In genomic region chr17:2782030-2782429, GRCh38 we compare ENCODE assay signal across 22 cellular contexts. TPM values are rescaled to one million over a fixed set of nuclear protein-coding genes. Genes with fewer than 3 reads are reported as not detected.
DNase-seq lines count a peak whose midpoint lies in the region; ATAC-seq and TF ChIP-seq lines count a peak whose summit lies in the region.
"Had no signal": no experiment of that assay in that cellular context is flagged by ENCODE, and none has a peak within 500 bp of the region (broad histone marks: within the 10 kb centered on the region; RNA-seq: fewer than 3 reads in every experiment).

No MANE protein-coding gene starts in this region.

- ATAC-seq in GM19395 (IDR thresholded peaks at IDR 0.05; ENCODE audit: unreplicated experiment) (no peak), left colon (no peak)
- ATAC-seq: K562, left lobe of liver, right cardiac atrium had no signal

- TF ChIP-seq EP300 in SK-N-SH (IDR thresholded peaks at IDR 0.05; ENCODE audit: borderline replicate concordance in 1 of 2, low read depth in 1 of 2, low read length in 1 of 2), result no peak

- H3K4me3 ChIP-seq in AG04450 (ENCODE audit: low read depth, low read length), result no peak overlapping the region
- no peak overlapping the region for H3K4me3 ChIP-seq in HFF-Myc (replicated peaks; ENCODE audit: low read depth, low read length)
- H3K4me3 ChIP-seq in SK-N-SH (ENCODE audit: low read depth in 2 of 2, low read length in 1 of 2), result no peak overlapping the region
- H3K4me3 ChIP-seq: K562, uterus had no signal

- no peaks in the 10 kb centered on the region for H3K36me3 ChIP-seq in SK-N-SH (replicated peaks in 1 of 2; ENCODE audit: control insufficient read depth in 1 of 2, insufficient read depth in 2 of 2, low read length in 1 of 2)
- H3K36me3 ChIP-seq: uterus had no signal

- peaks cover 20% of the 10 kb centered on the region for H3K27me3 ChIP-seq in AG04450 (ENCODE audit: control insufficient read depth, insufficient read depth, low read length)
- peaks cover 4% of the 10 kb centered on the region; the same call in 1 of the 2 replicates for H3K27me3 ChIP-seq in SK-N-SH (ENCODE audit: insufficient read depth)

- H3K9me2 ChIP-seq in SK-N-SH, result no peaks in the 10 kb centered on the region

- WGBS in SK-N-SH (ENCODE audit: low lambda C conversion rate), result 45% methylated on average over 5 of the region's 5 CpGs

- no peaks in the 10 kb centered on the region for H3F3A ChIP-seq in SK-N-SH (replicated peaks; ENCODE audit: insufficient read depth)

- peaks cover 0 to 12% of the 10 kb centered on the region in 2 experiments; a peak in 1 of 4 replicates for H3K4me1 ChIP-seq in SK-N-SH (ENCODE audit: control insufficient read depth in 1 of 2, insufficient read depth in 2 of 2, low read depth in 1 of 2, low read length in 1 of 2)

- H3K4me2 ChIP-seq in SK-N-SH, result 0 out of 2 replicates have a peak overlapping the region, but pooled peaks have one; percentile 28

- no peak for TF ChIP-seq RAD21 in SK-N-SH (IDR thresholded peaks at IDR 0.05; ENCODE audit: low read length)

- POLR2A ChIA-PET in AG04450 (lab: Yijun Ruan, JAX) (no interaction called here), SK-N-SH (lab: Yijun Ruan, JAX) (no interaction called here), HEK293T (lab: Yijun Ruan, JAX) (no interaction called here)

- DNase-seq in AG04450 (ENCODE audit: low read depth, low spot score), result peak; percentile 15
- DNase-seq in HFF-Myc (ENCODE audit: extremely low read depth, low read depth), result peak; percentile 12
- DNase-seq in SK-N-SH, result no peak
- peak; percentile 91 for DNase-seq in islet precursor cell
- DNase-seq in HEK293T (ENCODE audit: extremely low spot score), result no peak
- no peak for DNase-seq in left colon
- DNase-seq in activated effector memory CD4-positive, alpha-beta T cell treated with anti-CD3 and anti-CD28 coated beads, Interleukin-2, amount 50 U/mL, for 16 hours, result no peak
- DNase-seq: activated B cell treated with CpG ODN at 0.5 μM for 24 hours; CD4-positive, CD25-positive, alpha-beta regulatory T cell; cerebellar nuclear complex; hypothalamus; NCI-H1105; NCI-H2107; NCI-H82; right cardiac atrium; uterus had no signal

- no peak overlapping the region for H2AFZ ChIP-seq in SK-N-SH (ENCODE audit: low read depth)

- H4K20me1 ChIP-seq in SK-N-SH (ENCODE audit: insufficient read depth), result no peaks in the 10 kb centered on the region

- no peaks in the 10 kb centered on the region for H3K79me2 ChIP-seq in SK-N-SH (ENCODE audit: insufficient read depth)

- H3K9me3 ChIP-seq in AG04450 (ENCODE audit: control insufficient read depth, insufficient read depth, low read length) (peaks cover 4% of the 10 kb centered on the region), SK-N-SH (no peaks in the 10 kb centered on the region)
- H3K9me3 ChIP-seq: uterus had no signal

- TF ChIP-seq CTCF in AG04450 (IDR thresholded peaks at IDR 0.05; ENCODE audit: low read depth, low read length) (no peak), HFF-Myc (IDR thresholded peaks at IDR 0.05; ENCODE audit: low read depth, low read length, missing control alignments) (no peak), SK-N-SH (IDR thresholded peaks at IDR 0.05) (no peak)

- intact Hi-C loops in left colon (cut with DNase I, micrococcal nuclease), result no loop called here

- no peak overlapping the region for H3K9ac ChIP-seq in SK-N-SH

- H3K27ac ChIP-seq in AG04450 (ENCODE audit: low read depth, low read length) (no peak overlapping the region), SK-N-SH (ENCODE audit: low read depth in 2 of 2, low read length in 1 of 2) (no peak overlapping the region)
- H3K27ac ChIP-seq: RWPE1, uterus had no signal

- CTCF ChIA-PET in AG04450 (lab: Charles Lee) (no interaction called here), SK-N-SH (lab: Yijun Ruan, JAX) (no interaction called here), HEK293T (lab: Yijun Ruan, JAX) (no interaction called here)

TF ChIP-seq in SK-N-SH, 30 proteins besides CTCF, POLR2A, EP300 and RAD21 (continues in another document):
- TF ChIP-seq, protein P1, sequence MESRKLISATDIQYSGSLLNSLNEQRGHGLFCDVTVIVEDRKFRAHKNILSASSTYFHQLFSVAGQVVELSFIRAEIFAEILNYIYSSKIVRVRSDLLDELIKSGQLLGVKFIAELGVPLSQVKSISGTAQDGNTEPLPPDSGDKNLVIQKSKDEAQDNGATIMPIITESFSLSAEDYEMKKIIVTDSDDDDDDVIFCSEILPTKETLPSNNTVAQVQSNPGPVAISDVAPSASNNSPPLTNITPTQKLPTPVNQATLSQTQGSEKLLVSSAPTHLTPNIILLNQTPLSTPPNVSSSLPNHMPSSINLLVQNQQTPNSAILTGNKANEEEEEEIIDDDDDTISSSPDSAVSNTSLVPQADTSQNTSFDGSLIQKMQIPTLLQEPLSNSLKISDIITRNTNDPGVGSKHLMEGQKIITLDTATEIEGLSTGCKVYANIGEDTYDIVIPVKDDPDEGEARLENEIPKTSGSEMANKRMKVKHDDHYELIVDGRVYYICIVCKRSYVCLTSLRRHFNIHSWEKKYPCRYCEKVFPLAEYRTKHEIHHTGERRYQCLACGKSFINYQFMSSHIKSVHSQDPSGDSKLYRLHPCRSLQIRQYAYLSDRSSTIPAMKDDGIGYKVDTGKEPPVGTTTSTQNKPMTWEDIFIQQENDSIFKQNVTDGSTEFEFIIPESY (IDR thresholded peaks at IDR 0.05; ENCODE audit: borderline replicate concordance, low read depth), result no peak
- no peak for TF ChIP-seq FOXM1 (IDR thresholded peaks at IDR 0.05; ENCODE audit: low read depth)
- TF ChIP-seq NRF1 (IDR thresholded peaks at IDR 0.05; ENCODE audit: low read depth, low read length), result no peak
- TF ChIP-seq PBX3 (IDR thresholded peaks at IDR 0.05), result no peak

TF ChIP-seq in HEK293T, 16 proteins besides CTCF, POLR2A, EP300 and RAD21:
- no peak for TF ChIP-seq ZNF384 (IDR thresholded peaks at IDR 0.05)
- TF ChIP-seq PKNOX1 (IDR thresholded peaks at IDR 0.05), result no peak
- no peak for TF ChIP-seq NFRKB (IDR thresholded peaks at IDR 0.05)
- TF ChIP-seq ELF4 (IDR thresholded peaks at IDR 0.05), result no peak
- TF ChIP-seq BHLHE40 (IDR thresholded peaks at IDR 0.05; ENCODE audit: borderline replicate concordance), result no peak
- no peak for TF ChIP-seq SUZ12 (IDR thresholded peaks at IDR 0.05)
- no peak for TF ChIP-seq FOXA1 (IDR thresholded peaks at IDR 0.05)
- TF ChIP-seq TARDBP (IDR thresholded peaks at IDR 0.05), result no peak
- TF ChIP-seq L3MBTL2 (conservative IDR thresholded peaks at IDR 0.05), result no peak
- TF ChIP-seq SP1 (IDR thresholded peaks at IDR 0.05), result no peak
- TF ChIP-seq CTBP1 (IDR thresholded peaks at IDR 0.05; ENCODE audit: borderline replicate concordance), result no peak
- TF ChIP-seq ARNT (IDR thresholded peaks at IDR 0.05), result no peak

RNA-seq across cellular contexts. Expression of gene RAP1GAP2, which starts 14.2 kb away (rescaled TPM):
- polyA plus RNA-seq in AG04450 (2011; rRNA removed) (2.8 and 3.4 TPM in 2 replicates), SK-N-SH (2012; rRNA removed) (21.0 and 22.0 TPM in 2 replicates)
- polyA minus RNA-seq in AG04450 (2011; rRNA and poly(A)+ RNA removed), result 5.0 and 5.9 TPM in 2 replicates
- 12.1 and 15.6 TPM in 2 replicates for polyA plus RNA-seq in SK-N-SH (2012; cell fraction: cytosol; rRNA removed)
- 85.5 and 88.3 TPM in 2 replicates for polyA plus RNA-seq in SK-N-SH (2012; cell fraction: nucleus; rRNA removed)
- 10 to 100 TPM; 40.8 to 55.2 TPM for total RNA-seq in left colon

RNA-seq across cellular contexts. Expression of gene CCDC92B, which starts 32.6 kb away (rescaled TPM):
- polyA plus RNA-seq in AG04450 (2011; rRNA removed) (not detected in 2 replicates), SK-N-SH (2012; rRNA removed) (0.07 and 0.13 TPM in 2 replicates)
- not detected in 2 replicates for polyA minus RNA-seq in AG04450 (2011; rRNA and poly(A)+ RNA removed)
- 0.13 and 0.22 TPM in 2 replicates for polyA plus RNA-seq in SK-N-SH (2012; cell fraction: cytosol; rRNA removed)
- 0.30 and 0.35 TPM in 2 replicates for polyA plus RNA-seq in SK-N-SH (2012; cell fraction: nucleus; rRNA removed)
- total RNA-seq in left colon, result 1 to 10 TPM in 1 of 2 donors, under 1 TPM in 1; 0.92 to 1.5 TPM
- total RNA-seq: activated B cell treated with CpG ODN at 0.5 μM for 24 hours; activated CD8-positive, alpha-beta memory T cell treated with anti-CD3 and anti-CD28 coated beads for 36 hours; K562; left lobe of liver; mononuclear cell had no signal
- polyA plus RNA-seq: CD4-positive, CD25-positive, alpha-beta regulatory T cell; K562 had no signal

Comparison
In these comparisons a context has a peak if more than half of its experiments do, and no peak if none do; other contexts are left out.
1. DNase-seq: peak in AG04450 (single experiment), HFF-Myc (single experiment) and islet precursor cell (single experiment); none in SK-N-SH (single experiment), HEK293T (single experiment), left colon (0 of 2) and activated effector memory CD4-positive, alpha-beta T cell treated with anti-CD3 and anti-CD28 coated beads, Interleukin-2, amount 50 U/mL, for 16 hours (single experiment).